22 cellular contexts compared by ENCODE assay signal in genomic region chr3:72569754-72570440, GRCh38.
DNase-seq lines count a peak whose midpoint lies in the region; ATAC-seq, FAIRE-seq and TF ChIP-seq lines count a peak whose summit lies in the region.
"Had no signal": no experiment of that assay in that cellular context is flagged by ENCODE, and none has a peak within 500 bp of the region (broad histone marks: within the 10 kb centered on the region; RNA-seq: fewer than 3 reads in every experiment).

No MANE protein-coding gene starts in this region.

- TF ChIP-seq EP300 in HepG2 (IDR thresholded peaks at IDR 0.05; ENCODE audit: low read depth in 2 of 2, low read length in 2 of 2) (no peak), HepG2 (CRISPR knock-in tag; IDR thresholded peaks at IDR 0.05; ENCODE audit: borderline replicate concordance) (no peak), SK-N-SH (IDR thresholded peaks at IDR 0.05; ENCODE audit: borderline replicate concordance in 1 of 2, low read depth in 1 of 2, low read length in 1 of 2) (peak in 1 of 2 experiments; percentile 89; a peak in 2 of 4 replicates)

- intact Hi-C loops in HepG2 (cut with micrococcal nuclease; ENCODE audit: unreplicated experiment): loop anchor here (5.0 kb wide), 1 partner anchor 123 kb away; the partner anchor contains the start of gene RYBP
- intact Hi-C loops in right lobe of liver (cut with DNase I): no loop called here
- intact Hi-C loops in left colon (cut with DNase I, micrococcal nuclease): no loop called here

- H3K4me2 ChIP-seq in HepG2 (ENCODE audit: low read depth, low read length): no peak overlapping the region
- no peak overlapping the region for H3K4me2 ChIP-seq in SK-N-SH
- H3K4me2 ChIP-seq: BLaER1, GM23338 had no signal

- no peak for TF ChIP-seq CTCF in HepG2 (CRISPR knock-in tag; IDR thresholded peaks at IDR 0.05)
- no peak for TF ChIP-seq CTCF in right lobe of liver (IDR thresholded peaks at IDR 0.05)
- TF ChIP-seq CTCF in SK-N-SH (IDR thresholded peaks at IDR 0.05): no peak

- no peaks in the 10 kb centered on the region for H3K9me2 ChIP-seq in SK-N-SH

- DNase-seq in HepG2 (ENCODE audit: low spot score) (no peak), right lobe of liver (no peak), SK-N-SH (peak; percentile 61), left colon (peak; percentile 22 to 33), GOT3 (lab: John Stamatoyannopoulos, UW) (no peak)
- DNase-seq in stimulated activated CD4-positive, alpha-beta T cell treated with anti-CD3 and anti-CD28 coated beads, Interleukin-2, amount 100 ng/mL, for 24 hours: no peak
- DNase-seq: CD4-positive, CD25-positive, alpha-beta regulatory T cell; CD8-positive, alpha-beta T cell; DMS 273 treated with DMSO at 0.1 percent for 48 hours; DMS79; EL; GDM1; HFFc6 had no signal

- H2AFZ ChIP-seq in HepG2 (ENCODE audit: low read length) (no peak overlapping the region), SK-N-SH (ENCODE audit: low read depth) (no peak overlapping the region)
- H2AFZ ChIP-seq: GM23338 had no signal

- H3K36me3 ChIP-seq in HepG2 (replicated peaks in 1 of 2; ENCODE audit: control insufficient read depth in 1 of 2, insufficient read depth in 2 of 2, low read length in 2 of 2) (no peaks in the 10 kb centered on the region), right lobe of liver (no peaks in the 10 kb centered on the region), SK-N-SH (replicated peaks in 1 of 2; ENCODE audit: control insufficient read depth in 1 of 2, insufficient read depth in 2 of 2, low read length in 1 of 2) (no peaks in the 10 kb centered on the region)
- H3K36me3 ChIP-seq: BLaER1, HAP-1 had no signal

- in situ Hi-C loops in HepG2 (cut with HindIII; ENCODE audit: extremely low pct_ligation_motif_present, low pct_unique_long_range_greater_than_20kb): no loop called here

- H3K4me1 ChIP-seq in HepG2 (ENCODE audit: insufficient read depth, low read length): peaks cover 95% of the 10 kb centered on the region
- H3K4me1 ChIP-seq in right lobe of liver: peaks cover 0 to 55% (median 24%) of the 10 kb centered on the region in 4 donors
- peaks cover 0 to 14% of the 10 kb centered on the region in 2 experiments; a peak in 1 of 4 replicates for H3K4me1 ChIP-seq in SK-N-SH (ENCODE audit: control insufficient read depth in 1 of 2, insufficient read depth in 2 of 2, low read depth in 1 of 2, low read length in 1 of 2)
- H3K4me1 ChIP-seq: BLaER1, HAP-1 had no signal

- H3K9me3 ChIP-seq in HepG2 (ENCODE audit: low read length) (no peaks in the 10 kb centered on the region), right lobe of liver (no peaks in the 10 kb centered on the region), SK-N-SH (no peaks in the 10 kb centered on the region)
- H3K9me3 ChIP-seq: BLaER1, HAP-1 had no signal

- 81% methylated on average over 10 of the region's 10 CpGs for WGBS in HepG2 (ENCODE audit: low lambda C conversion rate)
- WGBS in right lobe of liver (ENCODE audit: insufficient coverage, low coverage, low lambda C conversion rate, missing lambda C conversion rate): 88% methylated on average over 10 of the region's 10 CpGs
- WGBS in SK-N-SH (ENCODE audit: low lambda C conversion rate): 54% methylated on average over 10 of the region's 10 CpGs

- FAIRE-seq in HepG2 (lab: Jason Lieb, UNC): no peak
- FAIRE-seq: D721Med, GM12878, GM19239, H54 had no signal

- H3F3A ChIP-seq in SK-N-SH (replicated peaks; ENCODE audit: insufficient read depth): no peaks in the 10 kb centered on the region

- BruUV-seq in HepG2 (replicated peaks; lab: Mats Ljungman, UMichigan): no TSS peak

- TF ChIP-seq POLR2A in HepG2 (IDR thresholded peaks at IDR 0.05; ENCODE audit: insufficient read depth in 1 of 2, low read depth in 2 of 2, low read length in 2 of 2) (no peak), right lobe of liver (IDR thresholded peaks at IDR 0.05) (no peak)

- CTCF ChIA-PET in HepG2 (lab: Yijun Ruan, JAX; ENCODE audit: low intra/inter-chr PET ratio, low total read pairs): no interaction called here
- CTCF ChIA-PET in SK-N-SH (lab: Yijun Ruan, JAX): interaction anchor here (0.7 to 3.0 kb wide), 7 partner anchors 9 to 263 kb away, joined by 3 to 13 read pairs (median 3); no protein-coding TSS in a partner anchor

- H3K4me3 ChIP-seq in HepG2 (replicated peaks in 1 of 3; ENCODE audit: insufficient read depth in 1 of 3, low read depth in 2 of 3, low read length in 3 of 3) (no peak overlapping the region), right lobe of liver (no peak overlapping the region), SK-N-SH (ENCODE audit: low read depth in 2 of 2, low read length in 1 of 2) (no peak overlapping the region)
- H3K4me3 ChIP-seq: BLaER1, GM12878, GM23338, HAP-1 had no signal

- H3K27me3 ChIP-seq in HepG2 (ENCODE audit: control insufficient read depth in 1 of 2, insufficient read depth in 2 of 2, low read length in 2 of 2): no peaks in the 10 kb centered on the region
- H3K27me3 ChIP-seq in right lobe of liver: no peaks in the 10 kb centered on the region
- no peaks in the 10 kb centered on the region for H3K27me3 ChIP-seq in SK-N-SH (ENCODE audit: insufficient read depth)
- H3K27me3 ChIP-seq: BLaER1 had no signal

- H3K79me2 ChIP-seq in HepG2 (ENCODE audit: insufficient read depth, low read length) (no peaks in the 10 kb centered on the region), SK-N-SH (ENCODE audit: insufficient read depth) (no peaks in the 10 kb centered on the region)

- TF ChIP-seq RAD21 in HepG2 (CRISPR knock-in tag; IDR thresholded peaks at IDR 0.05) (no peak), SK-N-SH (IDR thresholded peaks at IDR 0.05; ENCODE audit: low read length) (no peak)

- H4K20me1 ChIP-seq in HepG2 (ENCODE audit: insufficient read depth, low read length) (no peaks in the 10 kb centered on the region), SK-N-SH (ENCODE audit: insufficient read depth) (no peaks in the 10 kb centered on the region)
- H4K20me1 ChIP-seq: BLaER1 had no signal

- POLR2A ChIA-PET in HepG2 (lab: Yijun Ruan, JAX) (interaction anchor here (1.1 kb wide), 1 partner anchor 21 kb away, joined by 6 read pairs; no protein-coding TSS in a partner anchor), SK-N-SH (lab: Yijun Ruan, JAX) (interaction anchor here (1.2 kb wide), 1 partner anchor 97 kb away, joined by 3 read pairs; no protein-coding TSS in a partner anchor)

- H3K27ac ChIP-seq in HepG2 (ENCODE audit: extremely low read length, insufficient read depth, low read length) (no peak overlapping the region), right lobe of liver (no peak overlapping the region), SK-N-SH (ENCODE audit: low read depth in 2 of 2, low read length in 1 of 2) (peak overlapping the region in 1 of 2 experiments; percentile 90; a peak in 2 of 4 replicates)
- H3K27ac ChIP-seq: BLaER1, C4-2B had no signal

- H3K9ac ChIP-seq in HepG2 (ENCODE audit: insufficient read depth, low read depth, low read length): no peak overlapping the region
- H3K9ac ChIP-seq in SK-N-SH: no peak overlapping the region
- H3K9ac ChIP-seq: BLaER1 had no signal

- ATAC-seq in HepG2 (no peak), right lobe of liver (no peak), left colon (peak; percentile 87), HG03442 (IDR thresholded peaks at IDR 0.05; ENCODE audit: unreplicated experiment) (no peak)
- ATAC-seq: CD8-positive, alpha-beta T cell; GM12878; GM23338 had no signal

TF ChIP-seq in HepG2, 621 proteins besides CTCF, POLR2A, EP300 and RAD21:
- TF ChIP-seq KDM3A (CRISPR knock-in tag; IDR thresholded peaks at IDR 0.05; ENCODE audit: low read depth) (no peak), ZBTB38 (CRISPR knock-in tag; IDR thresholded peaks at IDR 0.05) (0 out of 2 replicates have a peak, but pooled peaks have one; percentile 18)

TF ChIP-seq in SK-N-SH, 30 proteins besides CTCF, POLR2A, EP300 and RAD21 (continues in another document):
- TF ChIP-seq NFIC (IDR thresholded peaks at IDR 0.05; ENCODE audit: borderline replicate concordance): no peak
- TF ChIP-seq USF1 (IDR thresholded peaks at IDR 0.05; ENCODE audit: borderline replicate concordance, low read depth): no peak; the same call in 1 of the 2 replicates
- TF ChIP-seq REST (IDR thresholded peaks at IDR 0.05; ENCODE audit: low read depth, low read length): no peak
- no peak for TF ChIP-seq TAF1 (IDR thresholded peaks at IDR 0.05; ENCODE audit: borderline replicate concordance, low read depth, low read length)
- TF ChIP-seq CHD2 (IDR thresholded peaks at IDR 0.05; ENCODE audit: low read length, partially characterized antibody): peak; percentile 79
- TF ChIP-seq RXRA (IDR thresholded peaks at IDR 0.05; ENCODE audit: borderline replicate concordance, low read depth): no peak
- TF ChIP-seq TEAD4 (IDR thresholded peaks at IDR 0.05; ENCODE audit: borderline replicate concordance, insufficient read depth): no peak
- TF ChIP-seq RCOR1 (IDR thresholded peaks at IDR 0.05; ENCODE audit: low read length): peak; percentile 75
- TF ChIP-seq MXI1 (IDR thresholded peaks at IDR 0.05; ENCODE audit: low read depth, low read length): no peak

Comparison
In these comparisons a context has a peak if more than half of its experiments do, and no peak if none do; other contexts are left out.
1. DNase-seq: peak in SK-N-SH (single experiment) and left colon (2 of 2); none in HepG2 (single experiment), right lobe of liver (0 of 3), GOT3 (single experiment) and stimulated activated CD4-positive, alpha-beta T cell treated with anti-CD3 and anti-CD28 coated beads, Interleukin-2, amount 100 ng/mL, for 24 hours (0 of 2).
2. Of the 25 proteins assayed by ChIP-seq in both HepG2 and SK-N-SH: peak only in HepG2: none; only in SK-N-SH: CHD2; in both: none; in neither: 23; mixed calls (peak in some experiments, not most) for 1.